18 cellular contexts compared by ENCODE assay signal in genomic region chr3:56977561-56977889, GRCh38.
"Had no signal": no experiment of that assay in that cellular context is flagged by ENCODE, and none has a peak within 500 bp of the region (broad histone marks: within the 10 kb centered on the region; RNA-seq: fewer than 3 reads in every experiment).

No MANE protein-coding gene starts in this region.

- H3K9me3 ChIP-seq: breast epithelium, esophagus squamous epithelium, pancreas, right lobe of liver, tibial artery had no signal

- H3K27ac ChIP-seq: pancreas, right lobe of liver, tibial artery had no signal

- H3K36me3 ChIP-seq: breast epithelium, pancreas, right lobe of liver, tibial artery had no signal

- H3K4me1 ChIP-seq: breast epithelium, pancreas, right lobe of liver had no signal

- H3K27ac Mint-ChIP-seq: activated CD8-positive, alpha-beta T cell treated with anti-CD3 and anti-CD28 coated beads for 36 hours; activated T-helper 2 cell treated with anti-CD3 and anti-CD28 coated beads, Interferon-gamma antibody, Interleukin-2, Interleukin-4, amounts not matched to agents 10 μg/mL and 5 μg/mL and 100 μg/mL, durations not matched to agents 14 hours and 24 hours and 36 hours had no signal

- H3K27me3 Mint-ChIP-seq: activated CD8-positive, alpha-beta T cell treated with anti-CD3 and anti-CD28 coated beads for 36 hours had no signal

- H3K4me3 ChIP-seq: breast epithelium, esophagus squamous epithelium, lung, pancreas, right lobe of liver, tibial artery had no signal

- H3K27me3 ChIP-seq: breast epithelium, esophagus squamous epithelium, pancreas, right lobe of liver, tibial artery had no signal

- H3K9me3 Mint-ChIP-seq: activated T-helper 2 cell treated with anti-CD3 and anti-CD28 coated beads, Interferon-gamma antibody, Interleukin-2, Interleukin-4, amounts not matched to agents 10 μg/mL and 5 μg/mL and 100 μg/mL, durations not matched to agents 14 hours and 24 hours and 36 hours had no signal

- H3K4me3 Mint-ChIP-seq: activated CD8-positive, alpha-beta T cell treated with anti-CD3 and anti-CD28 coated beads for 36 hours had no signal

- DNase-seq: activated CD4-positive, alpha-beta T cell treated with anti-CD3 and anti-CD28 coated beads for 48 hours; activated CD4-positive, CD25-positive, alpha-beta regulatory T cell; activated CD8-positive, alpha-beta T cell treated with anti-CD3 and anti-CD28 coated beads for 36 hours; activated naive CD4-positive, alpha-beta T cell treated with Interleukin-2 at 50 U/mL for 16 hours; activated T-cell treated with anti-CD3 and anti-CD28 coated beads, Interleukin-2, amount 50 U/mL, for 1 hour; cortex of kidney; effector CD4-positive, alpha-beta T cell; esophagus squamous epithelium; right lobe of liver; small intestine; stimulated activated CD4-positive, alpha-beta T cell treated with anti-CD3 and anti-CD28 coated beads, Interleukin-4, amount 100 ng/mL, for 1 hour; T-helper 1 cell; T-helper 9 cell; tibial artery had no signal
